ENCODE assay signal across 14 cellular contexts in genomic region chr2:10047616-10048500, GRCh38. TPM values are rescaled to one million over a fixed set of nuclear protein-coding genes. Genes with fewer than 3 reads are reported as not detected.
A peak's percentile ranks its signal among the peaks of the same experiment; 100 is the strongest.
DNase-seq lines count a peak whose midpoint lies in the region; ATAC-seq and TF ChIP-seq lines count a peak whose summit lies in the region.
"Had no signal": no experiment of that assay in that cellular context is flagged by ENCODE, and none has a peak within 500 bp of the region (broad histone marks: within the 10 kb centered on the region; RNA-seq: fewer than 3 reads in every experiment).

No MANE protein-coding gene starts in this region.

- POLR2A ChIA-PET in WTC11 (lab: Charles Lee), result interaction anchor here (1.0 kb wide), 1 partner anchor 10 kb away, joined by 4 read pairs; no protein-coding TSS in a partner anchor

- WGBS in heart left ventricle, 4 donors, result 80 to 82% (median 82%) methylated on average over 15 of the region's 15 CpGs
- 81 to 87% methylated on average over 2 to 6 of the region's 15 CpGs for WGBS in gastroesophageal sphincter (ENCODE audit: low coverage in 1 of 2), 2 donors

- H3K4me2 ChIP-seq in osteoblast (ENCODE audit: insufficient read depth, low read length), result no peak overlapping the region

- H3K4me3 ChIP-seq in heart left ventricle (peak overlapping the region in 1 of 12 donors; percentile 1), gastroesophageal sphincter (no peak overlapping the region), osteoblast (ENCODE audit: insufficient read depth, low read length) (no peak overlapping the region)

- H3K27ac ChIP-seq in heart left ventricle (peak overlapping the region in 7 of 12 donors; percentile 6 to 97 (median 39)), gastroesophageal sphincter (peak overlapping the region in 3 of 4 donors; percentile 52 to 99 (median 92)), osteoblast (ENCODE audit: low read depth, low read length) (peak overlapping the region; percentile 25)

- H3K27me3 Mint-ChIP-seq in type B pancreatic cell (peaks cover under 1% of the 10 kb centered on the region), WTC11 (ENCODE audit: low read depth) (peaks cover 12% of the 10 kb centered on the region)
- H3K27me3 Mint-ChIP-seq: activated naive CD8-positive, alpha-beta T cell; activated T-helper 17 cell treated with anti-CD3 and anti-CD28 coated beads, Interleukin-2, amount 50 U/mL, for 72 hours had no signal

- H3K4me1 ChIP-seq in heart left ventricle (peaks cover 12 to 63% (median 48%) of the 10 kb centered on the region in 12 donors), gastroesophageal sphincter (peaks cover 0 to 74% (median 48%) of the 10 kb centered on the region in 3 donors), osteoblast (ENCODE audit: insufficient read depth, low read length) (no peaks in the 10 kb centered on the region)

- H2AFZ ChIP-seq in osteoblast (ENCODE audit: low read length), result no peak overlapping the region

- H3K4me1 Mint-ChIP-seq in type B pancreatic cell (ENCODE audit: unreplicated experiment) (peaks cover 19% of the 10 kb centered on the region), WTC11 (no peaks in the 10 kb centered on the region)

- H3K27ac Mint-ChIP-seq in type B pancreatic cell (peak overlapping the region; percentile 59), WTC11 (no peak overlapping the region)
- H3K27ac Mint-ChIP-seq: activated naive CD8-positive, alpha-beta T cell; activated T-helper 17 cell treated with anti-CD3 and anti-CD28 coated beads, Interleukin-2, amount 50 U/mL, for 72 hours had no signal

- H3K27me3 ChIP-seq in heart left ventricle (no peaks in the 10 kb centered on the region), gastroesophageal sphincter (no peaks in the 10 kb centered on the region), osteoblast (ENCODE audit: insufficient read depth, low read length) (no peaks in the 10 kb centered on the region)

- no peak for TF ChIP-seq CTCF in heart left ventricle (IDR thresholded peaks at IDR 0.05)
- TF ChIP-seq CTCF in gastroesophageal sphincter (IDR thresholded peaks at IDR 0.05), result no peak
- no peak for TF ChIP-seq CTCF in osteoblast (IDR thresholded peaks at IDR 0.05; ENCODE audit: extremely low read depth, low read depth, low read length)
- TF ChIP-seq CTCF in type B pancreatic cell (conservative IDR thresholded peaks at IDR 0.05), result no peak
- no peak for TF ChIP-seq CTCF in WTC11 (IDR thresholded peaks at IDR 0.05)

- no peak for ATAC-seq in heart left ventricle
- ATAC-seq in gastroesophageal sphincter, result no peak
- no peak for ATAC-seq in HG03045 (IDR thresholded peaks at IDR 0.05; ENCODE audit: unreplicated experiment)
- no peak for ATAC-seq in WTC11
- no peak for ATAC-seq in HG02678 (IDR thresholded peaks at IDR 0.05; ENCODE audit: unreplicated experiment)
- ATAC-seq: activated T-helper 17 cell treated with anti-CD3 and anti-CD28 coated beads, Interleukin-2, amount 50 U/mL, for 72 hours had no signal

- peaks cover 8% of the 10 kb centered on the region for H3K79me2 ChIP-seq in osteoblast (ENCODE audit: insufficient read depth, low read length)

- no peak for TF ChIP-seq EP300 in gastroesophageal sphincter (IDR thresholded peaks at IDR 0.05)

- H3K9me3 ChIP-seq in heart left ventricle (no peaks in the 10 kb centered on the region), gastroesophageal sphincter (no peaks in the 10 kb centered on the region), osteoblast (ENCODE audit: low read depth, low read length) (no peaks in the 10 kb centered on the region)

- intact Hi-C loops in heart left ventricle (cut with DNase I), result loop anchor here in 9 of 10 donors (1.0 to 10.0 kb wide), 8 partner anchors 61 to 413 kb away; partner anchors contain the start of gene YWHAQ (in 1 of the 9)
- intact Hi-C loops in cardiac septum (cut with DNase I), result loop anchor here (2.0 to 10.0 kb wide), 4 partner anchors 63 to 573 kb away; partner anchors contain the start of genes IAH1 and TAF1B

- peaks cover 4% of the 10 kb centered on the region for H4K20me1 ChIP-seq in osteoblast (ENCODE audit: insufficient read depth, low read length)

- DNase-seq in heart left ventricle (peak in 2 of 5 donors; percentile 24 to 25), cardiac septum (ENCODE audit: low spot score) (no peak), osteoblast (ENCODE audit: insufficient read length, low spot score, missing footprints) (peak; percentile 65), type B pancreatic cell (ENCODE audit: extremely low spot score, unreplicated experiment) (no peak), WTC11 (ENCODE audit: low spot score) (no peak)
- DNase-seq: activated CD8-positive, alpha-beta memory T cell treated with anti-CD3 and anti-CD28 coated beads, Interleukin-2, amount 50 U/mL, for 4 hours; H9; KG1 had no signal

- H3K9me3 Mint-ChIP-seq in type B pancreatic cell (no peaks in the 10 kb centered on the region), WTC11 (no peaks in the 10 kb centered on the region)
- H3K9me3 Mint-ChIP-seq: activated T-helper 17 cell treated with anti-CD3 and anti-CD28 coated beads, Interleukin-2, amount 50 U/mL, for 72 hours had no signal

- TF ChIP-seq POLR2A in heart left ventricle (IDR thresholded peaks at IDR 0.05) (no peak), gastroesophageal sphincter (IDR thresholded peaks at IDR 0.05) (no peak)

- H3K36me3 Mint-ChIP-seq in type B pancreatic cell, result peaks cover 13% of the 10 kb centered on the region
- peaks cover 25% of the 10 kb centered on the region for H3K36me3 Mint-ChIP-seq in WTC11

- H3K36me3 ChIP-seq in heart left ventricle (peaks cover 7 to 68% (median 64%) of the 10 kb centered on the region in 9 donors), gastroesophageal sphincter (peaks cover 0 to 63% of the 10 kb centered on the region in 2 donors), osteoblast (ENCODE audit: insufficient read depth, low read length) (peaks cover 28% of the 10 kb centered on the region)

- CTCF ChIA-PET in WTC11 (lab: Charles Lee), result interaction anchor here (0.6 to 3.5 kb wide), 25 partner anchors 10 to 574 kb away, joined by 3 to 36 read pairs (median 5); partner anchors contain the start of gene TAF1B

- no peak overlapping the region for H3K4me3 Mint-ChIP-seq in type B pancreatic cell
- H3K4me3 Mint-ChIP-seq in WTC11, result no peak overlapping the region
- H3K4me3 Mint-ChIP-seq: activated naive CD8-positive, alpha-beta T cell; activated T-helper 17 cell treated with anti-CD3 and anti-CD28 coated beads, Interleukin-2, amount 50 U/mL, for 72 hours; H9 had no signal

TF ChIP-seq in WTC11, 78 proteins besides CTCF, POLR2A, EP300 and RAD21:
- TF ChIP-seq ZNF219 (CRISPR knock-in tag; IDR thresholded peaks at IDR 0.05; ENCODE audit: borderline replicate concordance) (no peak), JUN (CRISPR knock-in tag; IDR thresholded peaks at IDR 0.05) (no peak), SOX15 (CRISPR knock-in tag; IDR thresholded peaks at IDR 0.05) (no peak), ZNF121 (CRISPR knock-in tag; IDR thresholded peaks at IDR 0.05) (no peak), ZNF232 (CRISPR knock-in tag; IDR thresholded peaks at IDR 0.05) (no peak), NR2C2 (CRISPR knock-in tag; IDR thresholded peaks at IDR 0.05) (no peak)
TF ChIP-seq in WTC11: peak in this region for 0.

RNA-seq across cellular contexts. Expression of gene KLF11, which starts 4.5 kb away (rescaled TPM):
- total RNA-seq in heart left ventricle (10 to 100 TPM; 11.8 to 43.8 (median 21.4) TPM), cardiac septum (22.3 TPM), gastroesophageal sphincter (10 to 100 TPM; 20.1 to 57.2 (median 33.6) TPM), osteoblast (6.8 and 8.3 TPM in 2 replicates), type B pancreatic cell (ENCODE audit: low replicate concordance) (11.8 and 13.1 TPM in 2 replicates), WTC11 (2021) (8.8 to 14.4 TPM (median 13.7 TPM) in 3 replicates)
- polyA plus RNA-seq in heart left ventricle, result 1 to 10 TPM; 5.4 to 8.0 TPM

RNA-seq across cellular contexts. Expression of gene CYS1, which starts 32.4 kb away (rescaled TPM):
- total RNA-seq in heart left ventricle (1 to 10 TPM; 1.3 to 9.1 (median 2.6) TPM), cardiac septum (3.8 TPM), gastroesophageal sphincter (10 to 100 TPM in 3 of 4 donors, 1 to 10 TPM in 1; 8.6 to 50.7 (median 32.6) TPM), osteoblast (0.36 and 1.5 TPM in 2 replicates), type B pancreatic cell (ENCODE audit: low replicate concordance) (0.79 and 0.94 TPM in 2 replicates), WTC11 (2021) (0.85 to 1.2 TPM (median 1.1 TPM) in 3 replicates)
- 1 to 10 TPM in 1 of 2 donors, under 1 TPM in 1; 0.42 to 1.3 TPM for polyA plus RNA-seq in heart left ventricle
- total RNA-seq: lung microvascular endothelial cell had no signal

Comparison
In these comparisons a context has a peak if more than half of its experiments do, and no peak if none do; other contexts are left out.
1. H3K27ac ChIP-seq: peak in every context shown above with its lines; median percentile 92 in gastroesophageal sphincter; 39 in heart left ventricle; 25 in osteoblast.